In genomic region chr19:29751932-29752331, GRCh38 we compare ENCODE assay signal across 25 cellular contexts.
"Had no signal": no experiment of that assay in that cellular context is flagged by ENCODE, and none has a peak within 500 bp of the region (broad histone marks: within the 10 kb centered on the region; RNA-seq: fewer than 3 reads in every experiment).

No MANE protein-coding gene starts in this region.

- H3K27me3 ChIP-seq: testis, thyroid gland, tibial nerve, transverse colon, upper lobe of left lung, upper lobe of right lung, uterus, vagina had no signal

- FAIRE-seq: urothelium cell line had no signal

- H3K36me3 ChIP-seq: stomach, suprapubic skin, thoracic aorta, thyroid gland, tibial artery, tibial nerve, transverse colon, upper lobe of left lung, upper lobe of right lung, uterus, vagina had no signal

- H3K9me3 ChIP-seq: stomach, suprapubic skin, testis, thoracic aorta, thyroid gland, tibial artery, tibial nerve, transverse colon, upper lobe of left lung, upper lobe of right lung, uterus, vagina had no signal

- H3K4me1 ChIP-seq: stomach, suprapubic skin, testis, thyroid gland, tibial artery, tibial nerve, transverse colon, upper lobe of left lung, upper lobe of right lung, uterus, vagina had no signal

- H3K27ac ChIP-seq: stomach, suprapubic skin, testis, thoracic aorta, thyroid gland, tibial artery, tibial nerve, transverse colon, upper lobe of left lung, upper lobe of right lung, uterus, vagina had no signal

- DNase-seq: stimulated activated CD4-positive, alpha-beta T cell treated with anti-CD3 and anti-CD28 coated beads, Interleukin-2, amount 100 ng/mL, for 48 hours; stimulated activated CD4-positive, alpha-beta T cell treated with anti-CD3 and anti-CD28 coated beads, Interleukin-4, amount 100 ng/mL, for 1 hour; stimulated activated CD4-positive, alpha-beta T cell treated with anti-CD3 and anti-CD28 coated beads, Interleukin-4, amount 100 ng/mL, for 24 hours; stimulated activated CD4-positive, alpha-beta T cell treated with anti-CD3 and anti-CD28 coated beads, Interleukin-4, amount 100 ng/mL, for 4 hours; stimulated activated CD8-positive, alpha-beta memory T cell treated with anti-CD3 and anti-CD28 coated beads, Interleukin-4, amount 100 ng/mL, for 48 hours; stimulated activated naive B cell treated with anti-CD40 and anti-IgM and Interleukin-4, amounts not matched to agents 10 μg/mL and 1 μg/mL and 100 μg/mL, for 72 hours; stimulated activated naive CD4-positive, alpha-beta T cell; stimulated activated naive CD4-positive, alpha-beta T cell treated with Interleukin-2 at 50 U/mL for 16 hours; stimulated activated naive CD8-positive, alpha-beta T cell treated with anti-CD3 and anti-CD28 coated beads, Interleukin-15, amount 100 ng/mL, for 72 hours; stimulated activated naive CD8-positive, alpha-beta T cell treated with anti-CD3 and anti-CD28 coated beads, Interleukin-15, Interleukin-2, amounts not matched to agents 100 U/mL and 50 U/mL, for 24 hours; stomach; substantia nigra; testis; thyroid gland; tibial artery; transverse colon; trophoblast cell; upper lobe of left lung; upper lobe of right lung; uterus had no signal

- H3K4me3 ChIP-seq: stomach, suprapubic skin, testis, thoracic aorta, thyroid gland, tibial artery, tibial nerve, transverse colon, upper lobe of left lung, upper lobe of right lung, uterus, vagina had no signal
